In the genomic region with DNA sequence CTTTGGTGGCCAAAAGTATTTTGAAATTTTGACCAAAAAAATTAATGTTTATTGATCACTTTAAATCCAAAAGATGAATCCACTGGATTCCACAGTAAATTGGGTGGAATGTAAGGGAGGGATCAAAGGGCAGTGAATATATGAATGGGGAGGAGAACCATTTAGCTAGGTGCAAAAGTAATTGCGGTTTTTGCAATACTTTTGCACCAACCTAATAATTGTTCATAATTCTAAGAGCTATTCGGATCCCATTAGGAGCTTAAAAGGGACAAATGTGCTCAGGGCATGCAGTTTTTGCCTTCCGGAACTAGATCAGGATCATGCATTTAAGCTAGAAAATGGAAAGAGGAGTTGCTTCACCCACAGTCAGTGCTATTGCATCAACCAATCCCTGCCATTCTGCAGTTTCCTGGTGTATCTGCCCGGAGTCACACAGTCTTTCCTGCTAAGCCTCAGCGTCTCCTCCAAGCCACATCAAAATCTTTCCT, we compare ENCODE assay signal across 1 cellular context.
TF ChIP-seq lines count a peak whose summit lies in the region.

A gene (plus strand): TSS at position 438 of the 488 bp plus-strand sequence. CDS start 4,396 bp downstream, outside the sequence.

TF ChIP-seq in GM23338, 12 proteins besides CTCF, POLR2A, EP300 and RAD21:
- TF ChIP-seq, protein P1, sequence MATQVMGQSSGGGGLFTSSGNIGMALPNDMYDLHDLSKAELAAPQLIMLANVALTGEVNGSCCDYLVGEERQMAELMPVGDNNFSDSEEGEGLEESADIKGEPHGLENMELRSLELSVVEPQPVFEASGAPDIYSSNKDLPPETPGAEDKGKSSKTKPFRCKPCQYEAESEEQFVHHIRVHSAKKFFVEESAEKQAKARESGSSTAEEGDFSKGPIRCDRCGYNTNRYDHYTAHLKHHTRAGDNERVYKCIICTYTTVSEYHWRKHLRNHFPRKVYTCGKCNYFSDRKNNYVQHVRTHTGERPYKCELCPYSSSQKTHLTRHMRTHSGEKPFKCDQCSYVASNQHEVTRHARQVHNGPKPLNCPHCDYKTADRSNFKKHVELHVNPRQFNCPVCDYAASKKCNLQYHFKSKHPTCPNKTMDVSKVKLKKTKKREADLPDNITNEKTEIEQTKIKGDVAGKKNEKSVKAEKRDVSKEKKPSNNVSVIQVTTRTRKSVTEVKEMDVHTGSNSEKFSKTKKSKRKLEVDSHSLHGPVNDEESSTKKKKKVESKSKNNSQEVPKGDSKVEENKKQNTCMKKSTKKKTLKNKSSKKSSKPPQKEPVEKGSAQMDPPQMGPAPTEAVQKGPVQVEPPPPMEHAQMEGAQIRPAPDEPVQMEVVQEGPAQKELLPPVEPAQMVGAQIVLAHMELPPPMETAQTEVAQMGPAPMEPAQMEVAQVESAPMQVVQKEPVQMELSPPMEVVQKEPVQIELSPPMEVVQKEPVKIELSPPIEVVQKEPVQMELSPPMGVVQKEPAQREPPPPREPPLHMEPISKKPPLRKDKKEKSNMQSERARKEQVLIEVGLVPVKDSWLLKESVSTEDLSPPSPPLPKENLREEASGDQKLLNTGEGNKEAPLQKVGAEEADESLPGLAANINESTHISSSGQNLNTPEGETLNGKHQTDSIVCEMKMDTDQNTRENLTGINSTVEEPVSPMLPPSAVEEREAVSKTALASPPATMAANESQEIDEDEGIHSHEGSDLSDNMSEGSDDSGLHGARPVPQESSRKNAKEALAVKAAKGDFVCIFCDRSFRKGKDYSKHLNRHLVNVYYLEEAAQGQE (IDR thresholded peaks at IDR 0.05; ENCODE audit: unreplicated experiment) = no peak
- TF ChIP-seq CREB1 (CRISPR knock-in tag; IDR thresholded peaks at IDR 0.05; ENCODE audit: low read depth) = no peak
- TF ChIP-seq, protein P2, sequence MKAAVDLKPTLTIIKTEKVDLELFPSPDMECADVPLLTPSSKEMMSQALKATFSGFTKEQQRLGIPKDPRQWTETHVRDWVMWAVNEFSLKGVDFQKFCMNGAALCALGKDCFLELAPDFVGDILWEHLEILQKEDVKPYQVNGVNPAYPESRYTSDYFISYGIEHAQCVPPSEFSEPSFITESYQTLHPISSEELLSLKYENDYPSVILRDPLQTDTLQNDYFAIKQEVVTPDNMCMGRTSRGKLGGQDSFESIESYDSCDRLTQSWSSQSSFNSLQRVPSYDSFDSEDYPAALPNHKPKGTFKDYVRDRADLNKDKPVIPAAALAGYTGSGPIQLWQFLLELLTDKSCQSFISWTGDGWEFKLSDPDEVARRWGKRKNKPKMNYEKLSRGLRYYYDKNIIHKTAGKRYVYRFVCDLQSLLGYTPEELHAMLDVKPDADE (IDR thresholded peaks at IDR 0.05) = no peak
- no peak for TF ChIP-seq EZH2phosphoT487 (IDR thresholded peaks at IDR 0.05; ENCODE audit: unreplicated experiment)
- TF ChIP-seq POLR2AphosphoS5 (IDR thresholded peaks at IDR 0.05; ENCODE audit: low read depth) = no peak
- no peak for TF ChIP-seq EZH2 (IDR thresholded peaks at IDR 0.05; ENCODE audit: low read depth, unreplicated experiment)
- no peak for TF ChIP-seq JUNB (IDR thresholded peaks at IDR 0.05; ENCODE audit: unreplicated experiment)
